ENCODE assay signal across 36 cellular contexts in the genomic region with DNA sequence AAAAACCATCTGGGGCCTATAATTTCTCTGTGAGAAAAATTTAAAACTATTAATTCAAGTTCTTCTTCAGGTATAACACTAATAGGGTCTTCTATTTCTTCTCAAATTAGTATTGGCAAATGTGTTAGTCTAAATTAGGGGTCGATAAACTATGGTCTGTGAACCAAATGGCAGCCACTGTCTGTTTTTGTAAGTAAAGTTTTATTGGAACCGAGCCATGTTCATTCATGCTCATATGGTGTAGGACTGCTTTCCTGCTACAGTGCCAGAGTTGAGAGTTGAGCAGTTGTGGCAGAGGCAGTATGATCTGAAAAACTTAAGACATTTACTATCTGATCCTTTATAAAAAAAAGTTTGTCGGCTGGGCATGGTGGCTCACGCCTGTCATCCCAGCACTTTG.
"Had no signal": no experiment of that assay in that cellular context is flagged by ENCODE, and none has a peak within 500 bp of the region (broad histone marks: within the 10 kb centered on the region; RNA-seq: fewer than 3 reads in every experiment).

No MANE protein-coding gene starts in this region.

- H3K27me3 ChIP-seq: adrenal gland, body of pancreas, brain microvascular endothelial cell, breast epithelium had no signal

- H3K9me3 ChIP-seq: adrenal gland, body of pancreas, breast epithelium had no signal

- FAIRE-seq: astrocyte, TTC549 had no signal

- H3K4me1 ChIP-seq: adrenal gland, body of pancreas, breast epithelium had no signal

- H3K36me3 ChIP-seq: adrenal gland, brain microvascular endothelial cell, breast epithelium had no signal

- DNase-seq: activated B cell treated with CpG ODN at 0.5 μM for 24 hours; activated CD4-positive, alpha-beta memory T cell treated with anti-CD3 and anti-CD28 coated beads for 36 hours; activated CD4-positive, alpha-beta T cell treated with anti-CD3 and anti-CD28 coated beads for 4 hours; activated CD4-positive, alpha-beta T cell treated with anti-CD3 and anti-CD28 coated beads, Interleukin-2, amount 10 ng/mL, durations not matched to agents 24 days and 14 days; activated CD4-positive, alpha-beta T cell treated with anti-CD3 and anti-CD28 coated beads, Interleukin-2, amount 50 U/mL, for 1 hour; activated CD4-positive, alpha-beta T cell treated with anti-CD3 and anti-CD28 coated beads, Interleukin-2, amount 50 U/mL, for 4 hours; activated CD4-positive, CD25-positive, alpha-beta regulatory T cell treated with anti-CD3 and anti-CD28 coated beads, Interleukin-2, amount 50 U/mL, for 72 hours; activated CD8-positive, alpha-beta memory T cell treated with anti-CD3 and anti-CD28 coated beads, Interleukin-2, amount 50 U/mL, for 4 hours; activated CD8-positive, alpha-beta T cell treated with anti-CD3 and anti-CD28 coated beads for 36 hours; activated effector memory CD4-positive, alpha-beta T cell treated with anti-CD3 and anti-CD28 coated beads, Interleukin-2, amount 50 U/mL, for 16 hours; activated gamma-delta T cell treated with Interleukin-2 at 50 U/mL for 16 hours; activated naive CD4-positive, alpha-beta T cell; activated naive CD4-positive, alpha-beta T cell treated with anti-CD3 and anti-CD28 coated beads for 36 hours; activated naive CD4-positive, alpha-beta T cell treated with anti-CD3 and anti-CD28 coated beads, Interleukin-2, amount 50 U/mL, for 16 hours; activated naive CD8-positive, alpha-beta T cell treated with anti-CD3 and anti-CD28 coated beads for 36 hours; activated T-cell treated with anti-CD3 and anti-CD28 coated beads for 4 hours; activated T-cell treated with anti-CD3 and anti-CD28 coated beads, Interleukin-2, amount 50 U/mL, for 1 hour; activated T-cell treated with anti-CD3 and anti-CD28 coated beads, Interleukin-2, amount 50 U/mL, for 4 hours; activated T-cell treated with anti-CD3 and anti-CD28 coated beads, Interleukin-2, amount 50 U/mL, for 72 hours; adrenal gland; amniotic stem cell; aorta; body of pancreas; brain microvascular endothelial cell; central memory CD4-positive, alpha-beta T cell; T-helper 2 cell; T-helper 9 cell had no signal

- H3K27ac Mint-ChIP-seq: activated B cell treated with CpG ODN at 0.5 μM for 24 hours; activated CD4-positive, alpha-beta memory T cell treated with anti-CD3 and anti-CD28 coated beads for 36 hours; activated CD4-positive, alpha-beta T cell treated with anti-CD3 and anti-CD28 coated beads, Interleukin-2, amount 10 ng/mL, durations not matched to agents 24 days and 14 days; activated CD8-positive, alpha-beta T cell treated with anti-CD3 and anti-CD28 coated beads for 36 hours; activated naive CD4-positive, alpha-beta T cell treated with anti-CD3 and anti-CD28 coated beads for 36 hours; activated naive CD4-positive, alpha-beta T cell treated with anti-CD3 and anti-CD28 coated beads, Interleukin-2, amount 50 U/mL, for 72 hours; activated naive CD8-positive, alpha-beta T cell treated with anti-CD3 and anti-CD28 coated beads for 36 hours; activated T-cell treated with anti-CD3 and anti-CD28 coated beads, Interleukin-2, amount 50 U/mL, for 72 hours; activated T-helper 1 cell treated with anti-CD3 and anti-CD28 coated beads, Interleukin-12 subunit alpha, Interleukin-12 subunit beta, Interleukin-2, Interleukin-4 antibody, amounts not matched to agents 30 ng/mL and 10 ng/mL and 1 ng/mL, durations not matched to agents 14 hours and 24 hours and 36 hours; activated T-helper 17 cell treated with anti-CD3 and anti-CD28 coated beads, Interleukin-2, amount 50 U/mL, for 72 hours; T-helper 1 cell treated with Interleukin-12 subunit alpha and Interleukin-12 subunit beta and Interleukin-4 antibody, amounts not matched to agents 30 μg/mL and 1 μg/mL, for 36 hours; T-helper 2 cell treated with Interferon-gamma antibody and Interleukin-4, amounts not matched to agents 5 μg/mL and 100 μg/mL, for 36 hours had no signal

- H3K9me3 Mint-ChIP-seq: activated B cell treated with CpG ODN at 0.5 μM for 24 hours; activated CD4-positive, alpha-beta memory T cell treated with anti-CD3 and anti-CD28 coated beads for 36 hours; activated naive CD4-positive, alpha-beta T cell treated with anti-CD3 and anti-CD28 coated beads for 36 hours; activated naive CD4-positive, alpha-beta T cell treated with anti-CD3 and anti-CD28 coated beads, Interleukin-2, amount 50 U/mL, for 72 hours; activated naive CD8-positive, alpha-beta T cell treated with anti-CD3 and anti-CD28 coated beads for 36 hours; activated T-cell treated with anti-CD3 and anti-CD28 coated beads, Interleukin-2, amount 50 U/mL, for 4 hours; activated T-cell treated with anti-CD3 and anti-CD28 coated beads, Interleukin-2, amount 50 U/mL, for 72 hours; activated T-helper 17 cell treated with anti-CD3 and anti-CD28 coated beads, Interleukin-2, amount 50 U/mL, for 72 hours; T-helper 2 cell treated with Interferon-gamma antibody and Interleukin-4, amounts not matched to agents 5 μg/mL and 100 μg/mL, for 36 hours had no signal

- H3K27me3 Mint-ChIP-seq: activated B cell treated with CpG ODN at 0.5 μM for 24 hours; activated CD4-positive, alpha-beta T cell treated with anti-CD3 and anti-CD28 coated beads, Interleukin-2, amount 10 ng/mL, durations not matched to agents 24 days and 14 days; activated naive CD8-positive, alpha-beta T cell treated with anti-CD3 and anti-CD28 coated beads for 36 hours had no signal

- H3K4me3 Mint-ChIP-seq: activated B cell treated with CpG ODN at 0.5 μM for 24 hours; activated CD4-positive, alpha-beta memory T cell treated with anti-CD3 and anti-CD28 coated beads for 36 hours; activated CD4-positive, alpha-beta T cell treated with anti-CD3 and anti-CD28 coated beads, Interleukin-2, amount 10 ng/mL, durations not matched to agents 24 days and 14 days; activated CD8-positive, alpha-beta T cell treated with anti-CD3 and anti-CD28 coated beads for 36 hours; activated naive CD4-positive, alpha-beta T cell treated with anti-CD3 and anti-CD28 coated beads for 36 hours; activated naive CD8-positive, alpha-beta T cell treated with anti-CD3 and anti-CD28 coated beads for 36 hours; activated T-cell treated with anti-CD3 and anti-CD28 coated beads, Interleukin-2, amount 50 U/mL, for 4 hours; activated T-helper 1 cell treated with anti-CD3 and anti-CD28 coated beads, Interleukin-12 subunit alpha, Interleukin-12 subunit beta, Interleukin-2, Interleukin-4 antibody, amounts not matched to agents 30 ng/mL and 10 ng/mL and 1 ng/mL, durations not matched to agents 14 hours and 24 hours and 36 hours; activated T-helper 17 cell treated with anti-CD3 and anti-CD28 coated beads, Interleukin-2, amount 50 U/mL, for 72 hours; T-helper 1 cell treated with Interleukin-12 subunit alpha and Interleukin-12 subunit beta and Interleukin-4 antibody, amounts not matched to agents 30 μg/mL and 1 μg/mL, for 36 hours; T-helper 2 cell treated with Interferon-gamma antibody and Interleukin-4, amounts not matched to agents 5 μg/mL and 100 μg/mL, for 36 hours had no signal

- H3K4me3 ChIP-seq: adrenal gland, body of pancreas, breast epithelium had no signal

- ATAC-seq: activated CD8-positive, alpha-beta T cell treated with anti-CD3 and anti-CD28 coated beads for 36 hours; activated naive CD4-positive, alpha-beta T cell treated with anti-CD3 and anti-CD28 coated beads, Interleukin-2, amount 50 U/mL, for 72 hours; activated T-cell treated with anti-CD3 and anti-CD28 coated beads, Interleukin-2, amount 50 U/mL, for 4 hours; activated T-cell treated with anti-CD3 and anti-CD28 coated beads, Interleukin-2, amount 50 U/mL, for 72 hours; activated T-helper 17 cell treated with anti-CD3 and anti-CD28 coated beads, Interleukin-2, amount 50 U/mL, for 72 hours; body of pancreas had no signal

- H3K27ac ChIP-seq: adrenal gland, body of pancreas, brain microvascular endothelial cell, breast epithelium, VCaP had no signal
